27 cellular contexts compared by ENCODE assay signal in genomic region chr2:139778732-139779131, GRCh38.
"Had no signal": no experiment of that assay in that cellular context is flagged by ENCODE, and none has a peak within 500 bp of the region (broad histone marks: within the 10 kb centered on the region; RNA-seq: fewer than 3 reads in every experiment).

No MANE protein-coding gene starts in this region.

- H3K4me3 ChIP-seq: stomach, suprapubic skin, testis, thoracic aorta, thyroid gland, tibial artery, tibial nerve, transverse colon, upper lobe of left lung, upper lobe of right lung, uterus, vagina had no signal

- DNase-seq: stimulated activated CD4-positive, alpha-beta T cell treated with anti-CD3 and anti-CD28 coated beads, Interleukin-2, amount 100 ng/mL, for 48 hours; stimulated activated CD4-positive, alpha-beta T cell treated with anti-CD3 and anti-CD28 coated beads, Interleukin-4, amount 100 ng/mL, for 1 hour; stimulated activated CD4-positive, alpha-beta T cell treated with anti-CD3 and anti-CD28 coated beads, Interleukin-4, amount 100 ng/mL, for 24 hours; stimulated activated CD4-positive, alpha-beta T cell treated with anti-CD3 and anti-CD28 coated beads, Interleukin-4, amount 100 ng/mL, for 4 hours; stimulated activated CD8-positive, alpha-beta memory T cell treated with anti-CD3 and anti-CD28 coated beads, Interleukin-4, amount 100 ng/mL, for 48 hours; stimulated activated naive B cell treated with anti-CD40 and anti-IgM and Interleukin-4, amounts not matched to agents 10 μg/mL and 1 μg/mL and 100 μg/mL, for 72 hours; stimulated activated naive CD4-positive, alpha-beta T cell; stimulated activated naive CD4-positive, alpha-beta T cell treated with Interleukin-2 at 50 U/mL for 16 hours; stimulated activated naive CD8-positive, alpha-beta T cell treated with anti-CD3 and anti-CD28 coated beads, Interleukin-15, amount 100 ng/mL, for 72 hours; stimulated activated naive CD8-positive, alpha-beta T cell treated with anti-CD3 and anti-CD28 coated beads, Interleukin-15, Interleukin-2, amounts not matched to agents 100 U/mL and 50 U/mL, for 24 hours; stomach; substantia nigra; testis; thyroid gland; tibial artery; transverse colon; trophoblast cell; upper lobe of left lung; upper lobe of right lung; uterus had no signal

- H3K4me1 ChIP-seq: stomach, suprapubic skin, testis, thyroid gland, tibial artery, tibial nerve, transverse colon, upper lobe of left lung, upper lobe of right lung, uterus, vagina had no signal

- FAIRE-seq: urothelium cell line had no signal

- ATAC-seq: stimulated activated effector memory CD8-positive, alpha-beta T cell treated with anti-CD3 and anti-CD28 coated beads, Interleukin-12 subunit alpha, Interleukin-12 subunit beta, amount 100 ng/mL, for 72 hours; stimulated activated memory B cell treated with anti-CD40 and anti-IgM and Interleukin-4, amounts not matched to agents 10 μg/mL and 1 μg/mL and 100 μg/mL, for 72 hours; stimulated activated naive B cell treated with anti-CD40 and anti-IgM and Interleukin-4, amounts not matched to agents 10 μg/mL and 1 μg/mL and 100 μg/mL, for 72 hours; stimulated activated naive CD8-positive, alpha-beta T cell treated with anti-CD3 and anti-CD28 coated beads, Interleukin-15, amount 100 ng/mL, for 72 hours; stimulated activated naive CD8-positive, alpha-beta T cell treated with anti-CD3 and anti-CD28 coated beads, Interleukin-15, Interleukin-2, amounts not matched to agents 100 U/mL and 50 U/mL, for 24 hours; upper lobe of right lung had no signal

- H3K27ac ChIP-seq: stomach, suprapubic skin, testis, thoracic aorta, thyroid gland, tibial artery, tibial nerve, transverse colon, upper lobe of left lung, upper lobe of right lung, uterus, vagina had no signal

- H3K9me3 ChIP-seq: stomach, suprapubic skin, testis, thoracic aorta, thyroid gland, tibial artery, tibial nerve, transverse colon, upper lobe of left lung, upper lobe of right lung, uterus, vagina had no signal

- H3K36me3 ChIP-seq: stomach, suprapubic skin, thoracic aorta, thyroid gland, tibial artery, tibial nerve, transverse colon, upper lobe of left lung, upper lobe of right lung, uterus, vagina had no signal

- H3K27me3 ChIP-seq: stomach, suprapubic skin, testis, thyroid gland, tibial artery, tibial nerve, transverse colon, upper lobe of left lung, upper lobe of right lung, uterus, vagina had no signal
